23 cellular contexts compared by ENCODE assay signal in genomic region chr3:182906036-182906435, GRCh38.
A peak's percentile ranks its signal among the peaks of the same experiment; 100 is the strongest.
DNase-seq lines count a peak whose midpoint lies in the region; ATAC-seq and TF ChIP-seq lines count a peak whose summit lies in the region.
"Had no signal": no experiment of that assay in that cellular context is flagged by ENCODE, and none has a peak within 500 bp of the region (broad histone marks: within the 10 kb centered on the region; RNA-seq: fewer than 3 reads in every experiment).

No MANE protein-coding gene starts in this region.

- intact Hi-C loops in CD4-positive, alpha-beta memory T cell (cut with micrococcal nuclease), result no loop called here
- intact Hi-C loops in uterus (cut with DNase I; ENCODE audit: low total_unique reads), result no loop called here

- peaks cover 8% of the 10 kb centered on the region for H3K4me1 ChIP-seq in CD4-positive, alpha-beta memory T cell (ENCODE audit: insufficient read depth, low read length)
- H3K4me1 ChIP-seq in Karpas-422 (ENCODE audit: low read length) (peaks cover 11% of the 10 kb centered on the region), uterus (no peaks in the 10 kb centered on the region)
- H3K4me1 ChIP-seq: BLaER1 treated with 17β-estradiol and CSF1 and Interleukin-3, amounts not matched to agents 10 nM and 100 nM; body of pancreas; stomach; tibial nerve had no signal

- H3K9me2 ChIP-seq in Karpas-422 (replicated peaks; ENCODE audit: insufficient read depth, low read length), result no peaks in the 10 kb centered on the region

- no peaks in the 10 kb centered on the region for H3K27me3 ChIP-seq in CD4-positive, alpha-beta memory T cell (ENCODE audit: insufficient read depth, low read length)
- H3K27me3 ChIP-seq in Karpas-422 (ENCODE audit: low read length) (no peaks in the 10 kb centered on the region), uterus (no peaks in the 10 kb centered on the region)
- H3K27me3 ChIP-seq: BLaER1 treated with 17β-estradiol and CSF1 and Interleukin-3, amounts not matched to agents 10 nM and 100 nM; body of pancreas; stomach; tibial nerve had no signal

- ATAC-seq in GM18861 (IDR thresholded peaks at IDR 0.05; ENCODE audit: unreplicated experiment), result peak; percentile 65
- peak; percentile 68 for ATAC-seq in GM21723 (IDR thresholded peaks at IDR 0.05; ENCODE audit: unreplicated experiment)
- ATAC-seq: body of pancreas, GM12878, HepG2 had no signal

- no peaks in the 10 kb centered on the region for H3K27me3 Mint-ChIP-seq in CD4-positive, alpha-beta memory T cell
- no peaks in the 10 kb centered on the region for H3K27me3 Mint-ChIP-seq in progenitor cell of endocrine pancreas

- H3K36me3 ChIP-seq in CD4-positive, alpha-beta memory T cell (ENCODE audit: insufficient read depth, low read length), result peaks cover 22% of the 10 kb centered on the region
- H3K36me3 ChIP-seq in Karpas-422 (ENCODE audit: insufficient read depth, low read length) (peaks cover 16% of the 10 kb centered on the region; the same call in 1 of the 2 replicates), uterus (no peaks in the 10 kb centered on the region)

- no peak overlapping the region for H3K4me2 ChIP-seq in Karpas-422 (ENCODE audit: low read depth, low read length, poor library complexity, severe bottlenecking)
- H3K4me2 ChIP-seq: BLaER1 treated with 17β-estradiol and CSF1 and Interleukin-3, amounts not matched to agents 10 nM and 100 nM had no signal

- no peak overlapping the region for H2AFZ ChIP-seq in Karpas-422 (ENCODE audit: low read length)

- no peak for DNase-seq in CD4-positive, alpha-beta memory T cell
- DNase-seq in Karpas-422 (no peak), NCI-H1105 treated with DMSO at 0.1 percent for 48 hours (lab: John Stamatoyannopoulos, UW) (no peak), NCI-H69 (lab: John Stamatoyannopoulos, UW) (no peak), uterus (no peak), progenitor cell of endocrine pancreas (ENCODE audit: low spot score, unreplicated experiment) (no peak)
- DNase-seq: activated CD4-positive, alpha-beta T cell treated with anti-CD3 and anti-CD28 coated beads for 4 hours; activated CD8-positive, alpha-beta memory T cell treated with anti-CD3 and anti-CD28 coated beads, Interleukin-2, amount 50 U/mL, for 4 hours; body of pancreas; glutamatergic neuron; kidney; NCI-H2029 treated with DMSO at 0.1 percent for 48 hours; NCI-H226; NCI-H748 treated with DMSO at 0.1 percent for 48 hours; stomach had no signal

- peaks cover 8 to 18% (median 13%) of the 10 kb centered on the region in 4 donors for H3K4me1 Mint-ChIP-seq in CD4-positive, alpha-beta memory T cell
- no peaks in the 10 kb centered on the region for H3K4me1 Mint-ChIP-seq in progenitor cell of endocrine pancreas (ENCODE audit: low read depth)

- TF ChIP-seq CTCF in uterus (IDR thresholded peaks at IDR 0.05) (no peak), progenitor cell of endocrine pancreas (IDR thresholded peaks at IDR 0.05; ENCODE audit: unreplicated experiment) (no peak)

- H3K27ac Mint-ChIP-seq in CD4-positive, alpha-beta memory T cell, result peak overlapping the region in 4 of 7 donors; percentile 14 to 82 (median 72)
- H3K27ac Mint-ChIP-seq in progenitor cell of endocrine pancreas, result no peak overlapping the region

- no peaks in the 10 kb centered on the region for H3K79me2 ChIP-seq in Karpas-422 (ENCODE audit: low read length)

- peaks cover 15 to 49% of the 10 kb centered on the region in 2 donors for H3K36me3 Mint-ChIP-seq in CD4-positive, alpha-beta memory T cell
- peaks cover 11% of the 10 kb centered on the region for H3K36me3 Mint-ChIP-seq in progenitor cell of endocrine pancreas (ENCODE audit: insufficient read depth)

- H4K20me1 ChIP-seq in Karpas-422 (ENCODE audit: insufficient read depth, low read depth, low read length), result no peaks in the 10 kb centered on the region
- H4K20me1 ChIP-seq: BLaER1 treated with 17β-estradiol and CSF1 and Interleukin-3, amounts not matched to agents 10 nM and 100 nM had no signal

- POLR2A ChIA-PET in CD4-positive, alpha-beta memory T cell (lab: Charles Lee; ENCODE audit: partially characterized antibody), result no interaction called here

- H3K4me3 ChIP-seq in CD4-positive, alpha-beta memory T cell (ENCODE audit: low read length in 2 of 2), result no peak overlapping the region
- H3K4me3 ChIP-seq in Karpas-422 (ENCODE audit: low read length) (no peak overlapping the region), uterus (no peak overlapping the region)
- H3K4me3 ChIP-seq: BLaER1 treated with 17β-estradiol and CSF1 and Interleukin-3, amounts not matched to agents 10 nM and 100 nM; body of pancreas; GM12878; stomach; tibial nerve had no signal

- no peak overlapping the region for H3K9ac ChIP-seq in Karpas-422 (ENCODE audit: low read length)
- H3K9ac ChIP-seq: BLaER1 treated with 17β-estradiol and CSF1 and Interleukin-3, amounts not matched to agents 10 nM and 100 nM had no signal

- H3K9me3 ChIP-seq in CD4-positive, alpha-beta memory T cell (ENCODE audit: control insufficient read depth in 1 of 2, low read length in 2 of 2), result no peaks in the 10 kb centered on the region
- H3K9me3 ChIP-seq in Karpas-422 (ENCODE audit: low read length) (no peaks in the 10 kb centered on the region), uterus (no peaks in the 10 kb centered on the region)
- H3K9me3 ChIP-seq: BLaER1 treated with 17β-estradiol and CSF1 and Interleukin-3, amounts not matched to agents 10 nM and 100 nM; body of pancreas; stomach; tibial nerve had no signal

- TF ChIP-seq POLR2A in uterus (IDR thresholded peaks at IDR 0.05), result no peak

- H3K27ac ChIP-seq in CD4-positive, alpha-beta memory T cell (ENCODE audit: low read depth, low read length), result no peak overlapping the region
- H3K27ac ChIP-seq in Karpas-422 (ENCODE audit: low read length) (peak overlapping the region; percentile 16; the same call in 1 of the 2 replicates), uterus (no peak overlapping the region)
- H3K27ac ChIP-seq: BLaER1 treated with 17β-estradiol and CSF1 and Interleukin-3, amounts not matched to agents 10 nM and 100 nM; body of pancreas; HL-60; RWPE1; stomach; tibial nerve had no signal

- H3K9me3 Mint-ChIP-seq in CD4-positive, alpha-beta memory T cell, result no peaks in the 10 kb centered on the region
- H3K9me3 Mint-ChIP-seq in progenitor cell of endocrine pancreas (ENCODE audit: low read depth), result no peaks in the 10 kb centered on the region

- CTCF ChIA-PET in CD4-positive, alpha-beta memory T cell (lab: Charles Lee; ENCODE audit: partially characterized antibody), result interaction anchor here (1.1 kb wide), 1 partner anchor 279 kb away, joined by 3 read pairs; no protein-coding TSS in a partner anchor

- H3K4me3 Mint-ChIP-seq in CD4-positive, alpha-beta memory T cell, result no peak overlapping the region
- H3K4me3 Mint-ChIP-seq in progenitor cell of endocrine pancreas (ENCODE audit: low read depth), result no peak overlapping the region
